15 cellular contexts compared by ENCODE assay signal in the genomic region with DNA sequence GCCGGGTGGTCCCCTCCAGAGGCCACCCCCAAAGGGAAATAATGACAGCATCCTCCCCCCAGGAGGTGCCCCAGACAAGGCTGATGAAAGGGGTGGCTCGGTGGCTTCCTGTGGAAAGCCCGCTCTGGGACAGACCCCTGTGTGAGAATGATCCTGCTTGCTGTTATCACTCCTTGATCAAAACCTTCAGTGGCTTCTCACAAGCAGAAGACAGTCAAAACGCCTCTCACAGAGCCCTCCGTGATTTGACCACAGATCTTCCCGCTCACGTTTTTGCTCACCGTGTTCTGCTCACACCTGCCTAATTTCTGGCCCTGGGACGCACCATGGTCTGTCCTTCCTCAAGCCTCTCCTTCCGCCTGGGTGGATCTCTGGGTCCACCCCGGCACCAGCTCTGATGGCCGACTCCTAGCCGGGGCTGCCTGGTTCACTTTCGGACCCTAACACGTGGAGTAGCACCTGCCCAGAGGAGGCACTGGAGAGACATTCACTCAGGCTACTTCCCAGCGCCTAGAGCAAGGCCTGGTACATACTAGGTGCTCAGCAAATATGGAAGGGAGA.
A peak's percentile ranks its signal among the peaks of the same experiment; 100 is the strongest.
DNase-seq lines count a peak whose midpoint lies in the region; ATAC-seq and TF ChIP-seq lines count a peak whose summit lies in the region.
"Had no signal": no experiment of that assay in that cellular context is flagged by ENCODE, and none has a peak within 500 bp of the region (broad histone marks: within the 10 kb centered on the region; RNA-seq: fewer than 3 reads in every experiment).

No MANE protein-coding gene starts in this region.

- H3K4me3 ChIP-seq in Panc1 (ENCODE audit: low read depth in 2 of 2, low read length in 2 of 2): no peak overlapping the region; a peak in 1 of 4 replicates
- no peak overlapping the region for H3K4me3 ChIP-seq in skin epidermis
- H3K4me3 ChIP-seq: gastrocnemius medialis, stomach had no signal

- peak overlapping the region; percentile 33 for H3K27ac ChIP-seq in C4-2B
- peak overlapping the region; percentile 93 for H3K27ac ChIP-seq in Panc1 (ENCODE audit: low read length)
- peak overlapping the region; percentile 91 for H3K27ac ChIP-seq in epithelial cell of prostate
- H3K27ac ChIP-seq in skin epidermis: peak overlapping the region in 11 of 21 experiments; percentile 43 to 81 (median 68)
- H3K27ac ChIP-seq: gastrocnemius medialis had no signal

- H3K36me3 ChIP-seq in Panc1 (ENCODE audit: control insufficient read depth, insufficient read depth, low read length): no peaks in the 10 kb centered on the region
- H3K36me3 ChIP-seq: gastrocnemius medialis, stomach had no signal

- H3K9me3 ChIP-seq in Panc1 (ENCODE audit: control insufficient read depth, insufficient read depth, low read depth, low read length): peaks cover 7% of the 10 kb centered on the region; the same call in 1 of the 2 replicates
- H3K9me3 ChIP-seq: gastrocnemius medialis, stomach had no signal

- POLR2A ChIA-PET in Panc1 (lab: Charles Lee): no interaction called here

- peaks cover 21% of the 10 kb centered on the region for H3K4me1 ChIP-seq in Panc1 (ENCODE audit: control insufficient read depth, insufficient read depth, low read length)

- CTCF ChIA-PET in Panc1 (lab: Charles Lee): no interaction called here

- in situ Hi-C loops in Panc1 (cut with HindIII; ENCODE audit: low pct_unique_long_range_greater_than_20kb, low sequenced_read_pairs): no loop called here

- no TSS peak for BruUV-seq in Panc1 (replicated peaks; lab: Mats Ljungman, UMichigan)

- no peaks in the 10 kb centered on the region for H3K27me3 ChIP-seq in Panc1 (ENCODE audit: control insufficient read depth, insufficient read depth, low read length)
- H3K27me3 ChIP-seq: gastrocnemius medialis had no signal

- DNase-seq in Panc1 (ENCODE audit: low read depth, low spot score): no peak
- no peak for DNase-seq in epithelial cell of prostate (ENCODE audit: low read depth, low spot score)
- DNase-seq in germinal center (ENCODE audit: low spot score): no peak
- no peak for DNase-seq in HPDE6-E6E7 (ENCODE audit: extremely low spot score)
- no peak for DNase-seq in amniotic stem cell (lab: John Stamatoyannopoulos, UW)
- DNase-seq: activated CD4-positive, alpha-beta T cell treated with anti-CD3 and anti-CD28 coated beads for 1 hour; activated T-cell treated with anti-CD3 and anti-CD28 coated beads for 4 hours; DMS153; gastrocnemius medialis; NCI-H1417; T-helper 9 cell had no signal

- no peak; the same call in 1 of the 2 replicates for ATAC-seq in Panc1
- ATAC-seq in GM19395 (IDR thresholded peaks at IDR 0.05; ENCODE audit: unreplicated experiment): no peak

- no peak for TF ChIP-seq CTCF in C4-2B (conservative IDR thresholded peaks at IDR 0.05)
- TF ChIP-seq CTCF in Panc1 (IDR thresholded peaks at IDR 0.05): no peak

- intact Hi-C loops in Panc1 (cut with micrococcal nuclease; ENCODE audit: unreplicated experiment): no loop called here

Comparison
In these comparisons a context has a peak if more than half of its experiments do, and no peak if none do; other contexts are left out.
1. H3K27ac ChIP-seq: peak in every context shown above with its lines; median percentile 93 in Panc1; 91 in epithelial cell of prostate; 68 in skin epidermis; 33 in C4-2B.